27 cellular contexts compared by ENCODE assay signal in genomic region chr4:93688978-93689377, GRCh38.
"Had no signal": no experiment of that assay in that cellular context is flagged by ENCODE, and none has a peak within 500 bp of the region (broad histone marks: within the 10 kb centered on the region; RNA-seq: fewer than 3 reads in every experiment).

No MANE protein-coding gene starts in this region.

- H3K36me3 ChIP-seq: colonic mucosa, esophagus muscularis mucosa, esophagus squamous epithelium, gastrocnemius medialis, gastroesophageal sphincter, heart left ventricle, heart right ventricle had no signal

- H3K4me1 ChIP-seq: colonic mucosa, esophagus muscularis mucosa, esophagus squamous epithelium, foreskin keratinocyte, gastrocnemius medialis, gastroesophageal sphincter, heart left ventricle, heart right ventricle had no signal

- ATAC-seq: effector memory CD8-positive, alpha-beta T cell; esophagus mucosa; foreskin keratinocyte; gastrocnemius medialis; gastroesophageal sphincter; heart left ventricle; heart right ventricle had no signal

- DNase-seq: colonic mucosa; cortex of kidney; dermis blood vessel endothelial cell; dorsolateral prefrontal cortex; effector CD4-positive, alpha-beta T cell; effector CD8-positive, alpha-beta T cell; effector memory CD4-positive, alpha-beta T cell; effector memory CD8-positive, alpha-beta T cell; endodermal cell; erythroblast; esophagus squamous epithelium; foreskin fibroblast; foreskin keratinocyte; foreskin melanocyte; gastrocnemius medialis; glutamatergic neuron; head of caudate nucleus; heart left ventricle; heart right ventricle had no signal

- H3K4me3 ChIP-seq: colonic mucosa, coronary artery, dorsolateral prefrontal cortex, esophagus muscularis mucosa, esophagus squamous epithelium, gastrocnemius medialis, gastroesophageal sphincter, heart left ventricle, heart right ventricle had no signal

- H3K27me3 ChIP-seq: colonic mucosa, dorsolateral prefrontal cortex, esophagus muscularis mucosa, esophagus squamous epithelium, foreskin keratinocyte, gastrocnemius medialis, heart left ventricle, heart right ventricle had no signal

- FAIRE-seq: colon, endometrium, endothelial cell of umbilical vein had no signal

- H3K27ac ChIP-seq: colonic mucosa, coronary artery, dorsolateral prefrontal cortex, epithelial cell of prostate, esophagus muscularis mucosa, esophagus squamous epithelium, foreskin keratinocyte, gastrocnemius medialis, gastroesophageal sphincter, heart left ventricle, heart right ventricle had no signal

- H3K9me3 ChIP-seq: colonic mucosa, esophagus muscularis mucosa, esophagus squamous epithelium, gastrocnemius medialis, gastroesophageal sphincter, heart left ventricle, heart right ventricle had no signal
